Comparison of ENCODE assay signal across 14 cellular contexts in genomic region chr15:52765779-52766178, GRCh38.
DNase-seq lines count a peak whose midpoint lies in the region; TF ChIP-seq lines count a peak whose summit lies in the region.
"Had no signal": no experiment of that assay in that cellular context is flagged by ENCODE, and none has a peak within 500 bp of the region (broad histone marks: within the 10 kb centered on the region; RNA-seq: fewer than 3 reads in every experiment).

No MANE protein-coding gene starts in this region.

- no peak overlapping the region for H3K27ac ChIP-seq in HEK293 (ENCODE audit: extremely low read depth, low read depth, low read length)
- no peak overlapping the region for H3K27ac ChIP-seq in WERI-Rb-1

- no peak overlapping the region for H3K4me3 ChIP-seq in AG04449 (ENCODE audit: low read depth, low read length)
- no peak overlapping the region for H3K4me3 ChIP-seq in HEK293 (ENCODE audit: low read depth, low read length)
- H3K4me3 ChIP-seq in WERI-Rb-1 (ENCODE audit: low read depth, low read length) = no peak overlapping the region

- TF ChIP-seq CTCF in AG04449 (IDR thresholded peaks at IDR 0.05; ENCODE audit: insufficient read depth, low read length, missing control alignments) (peak; percentile 28), HEK293 (tag by site-specific recombination; IDR thresholded peaks at IDR 0.05) (no peak), WERI-Rb-1 (IDR thresholded peaks at IDR 0.05; ENCODE audit: low read depth, low read length) (peak; percentile 70)

- H3K9me3 ChIP-seq in HEK293 (ENCODE audit: control insufficient read depth, insufficient read depth, low read depth, low read length) (no peaks in the 10 kb centered on the region), WERI-Rb-1 (ENCODE audit: severe bottlenecking) (no peaks in the 10 kb centered on the region)

- POLR2A ChIA-PET in AG04449 (lab: Yijun Ruan, JAX) = no interaction called here
- POLR2A ChIA-PET in HEK293 (lab: Yijun Ruan, JAX) = no interaction called here

- no peaks in the 10 kb centered on the region for H3K36me3 ChIP-seq in HEK293 (ENCODE audit: control insufficient read depth in 2 of 2, insufficient read depth in 1 of 2, low read length in 2 of 2)
- H3K36me3 ChIP-seq in WERI-Rb-1 = no peaks in the 10 kb centered on the region

- DNase-seq in AG04449 (ENCODE audit: low read depth, low spot score) (no peak), WERI-Rb-1 (peak; percentile 43), islet precursor cell (peak; percentile 67), NCI-H345 treated with DMSO at 0.1 percent for 48 hours (lab: John Stamatoyannopoulos, UW; ENCODE audit: unreplicated experiment) (no peak), epidermal melanocyte (ENCODE audit: insufficient read length, low spot score) (no peak), LoVo (ENCODE audit: low spot score) (no peak), NOMO-1 treated with dmso at 0.1 percent for 144 hours (lab: John Stamatoyannopoulos, UW; ENCODE audit: unreplicated experiment) (no peak)
- DNase-seq: activated CD8-positive, alpha-beta memory T cell treated with anti-CD3 and anti-CD28 coated beads, Interleukin-2, amount 10 ng/mL, durations not matched to agents 7 days and 5 days; amniotic stem cell; CD4-positive, alpha-beta memory T cell; Karpas-422; left colon; NCI-H69 had no signal

- no peaks in the 10 kb centered on the region for H3K4me1 ChIP-seq in HEK293 (ENCODE audit: control insufficient read depth, insufficient read depth, low read length)

- CTCF ChIA-PET in AG04449 (lab: Yijun Ruan, JAX) = interaction anchor here (1.6 to 2.4 kb wide), 2 partner anchors 13 to 14 kb away, joined by 5 to 9 read pairs; no protein-coding TSS in a partner anchor
- CTCF ChIA-PET in HEK293 (lab: Yijun Ruan, JAX) = interaction anchor here (0.7 to 1.5 kb wide), 3 partner anchors 10 to 801 kb away, joined by 3 to 5 read pairs (median 3); no protein-coding TSS in a partner anchor

- H3K27me3 ChIP-seq in WERI-Rb-1 (ENCODE audit: insufficient read depth, low read depth, severe bottlenecking) = no peaks in the 10 kb centered on the region

TF ChIP-seq in HEK293, 187 proteins besides CTCF, POLR2A, EP300 and RAD21:
- peak; percentile 12; the same call in 1 of the 2 replicates for TF ChIP-seq ZNF654 (tag by site-specific recombination; IDR thresholded peaks at IDR 0.05; ENCODE audit: low read depth)
- TF ChIP-seq ZNF350 (tag by site-specific recombination; IDR thresholded peaks at IDR 0.05) = no peak
- 0 out of 2 replicates have a peak, but pooled peaks have one; percentile 51 for TF ChIP-seq ZIC2 (tag by site-specific recombination; IDR thresholded peaks at IDR 0.05)

Comparison
In these comparisons a context has a peak if more than half of its experiments do, and no peak if none do; other contexts are left out.
1. DNase-seq: peak in WERI-Rb-1 (single experiment) and islet precursor cell (single experiment); none in AG04449 (single experiment), NCI-H345 treated with DMSO at 0.1 percent for 48 hours (single experiment), epidermal melanocyte (single experiment), LoVo (single experiment) and NOMO-1 treated with dmso at 0.1 percent for 144 hours (single experiment).